Comparison of ENCODE assay signal across 8 cellular contexts in genomic region chr11:61587541-61587941, GRCh38.
DNase-seq lines count a peak whose midpoint lies in the region; ATAC-seq lines count a peak whose summit lies in the region.

No MANE protein-coding gene starts in this region.

- H3K27me3 Mint-ChIP-seq in activated naive CD8-positive, alpha-beta T cell treated with anti-CD3 and anti-CD28 coated beads, Interleukin-2, amount 50 U/mL, for 24 hours: peaks cover 27% of the 10 kb centered on the region

- H3K9me3 Mint-ChIP-seq in activated naive CD8-positive, alpha-beta T cell treated with anti-CD3 and anti-CD28 coated beads, Interleukin-2, amount 50 U/mL, for 24 hours: no peaks in the 10 kb centered on the region

- H3K4me3 Mint-ChIP-seq in activated naive CD8-positive, alpha-beta T cell treated with anti-CD3 and anti-CD28 coated beads, Interleukin-2, amount 50 U/mL, for 24 hours: peak overlapping the region; percentile 60

- no peak overlapping the region for H3K27ac ChIP-seq in iPS DF 6.9 (ENCODE audit: low read length)

- no peaks in the 10 kb centered on the region for H3K36me3 ChIP-seq in iPS DF 6.9 (ENCODE audit: control insufficient read depth, insufficient read depth, low read length)

- H3K36me3 Mint-ChIP-seq in activated naive CD8-positive, alpha-beta T cell treated with anti-CD3 and anti-CD28 coated beads, Interleukin-2, amount 50 U/mL, for 24 hours (ENCODE audit: low read depth): no peaks in the 10 kb centered on the region

- H3K4me3 ChIP-seq in iPS DF 6.9 (ENCODE audit: low read length): peak overlapping the region; percentile 35; the same call in 1 of the 2 replicates

- H3K27me3 ChIP-seq in iPS DF 6.9 (ENCODE audit: control insufficient read depth, insufficient read depth, low read length): no peaks in the 10 kb centered on the region

- no peak for ATAC-seq in activated naive CD8-positive, alpha-beta T cell treated with anti-CD3 and anti-CD28 coated beads, Interleukin-2, amount 50 U/mL, for 24 hours
- ATAC-seq in HG03354 (IDR thresholded peaks at IDR 0.05; ENCODE audit: poor library complexity, severe bottlenecking, unreplicated experiment) (no peak), HG03139 (IDR thresholded peaks at IDR 0.05; ENCODE audit: unreplicated experiment) (no peak)

- DNase-seq in activated gamma-delta T cell treated with Interleukin-2 at 50 U/mL for 16 hours: peak; percentile 52
- no peak for DNase-seq in activated gamma-delta T cell (lab: John Stamatoyannopoulos, UW)
- DNase-seq in activated naive CD8-positive, alpha-beta T cell treated with anti-CD3 and anti-CD28 coated beads, Interleukin-2, amount 50 U/mL, for 24 hours: peak; percentile 26
- DNase-seq in iPS DF 6.9 (ENCODE audit: low read depth, low spot score): no peak
- DNase-seq in stimulated activated CD4-positive, alpha-beta T cell treated with anti-CD3 and anti-CD28 coated beads, Interleukin-4, amount 100 ng/mL, for 24 hours: peak; percentile 35
- DNase-seq in LoVo (ENCODE audit: low spot score): no peak

- H3K27ac Mint-ChIP-seq in activated naive CD8-positive, alpha-beta T cell treated with anti-CD3 and anti-CD28 coated beads, Interleukin-2, amount 50 U/mL, for 24 hours: no peak overlapping the region

- no CpG with 5 or more reads among the region's 41 CpGs for WGBS in iPS DF 6.9 (ENCODE audit: insufficient coverage, insufficient read length)

- peaks cover 11% of the 10 kb centered on the region for H3K4me1 Mint-ChIP-seq in activated naive CD8-positive, alpha-beta T cell treated with anti-CD3 and anti-CD28 coated beads, Interleukin-2, amount 50 U/mL, for 24 hours

- H3K9me3 ChIP-seq in iPS DF 6.9 (ENCODE audit: control insufficient read depth, insufficient read depth, low read length): no peaks in the 10 kb centered on the region

- 0 out of 2 replicates have a peak, but pooled peaks cover 1% of the 10 kb centered on the region for H3K4me1 ChIP-seq in iPS DF 6.9 (ENCODE audit: control insufficient read depth, insufficient read depth, low read length)

Comparison
In these comparisons a context has a peak if more than half of its experiments do, and no peak if none do; other contexts are left out.
1. DNase-seq: peak in activated gamma-delta T cell treated with Interleukin-2 at 50 U/mL for 16 hours (single experiment), activated naive CD8-positive, alpha-beta T cell treated with anti-CD3 and anti-CD28 coated beads, Interleukin-2, amount 50 U/mL, for 24 hours (single experiment) and stimulated activated CD4-positive, alpha-beta T cell treated with anti-CD3 and anti-CD28 coated beads, Interleukin-4, amount 100 ng/mL, for 24 hours (single experiment); none in activated gamma-delta T cell (single experiment), iPS DF 6.9 (single experiment) and LoVo (single experiment).